Comparison of ENCODE assay signal across 9 cellular contexts in the genomic region with DNA sequence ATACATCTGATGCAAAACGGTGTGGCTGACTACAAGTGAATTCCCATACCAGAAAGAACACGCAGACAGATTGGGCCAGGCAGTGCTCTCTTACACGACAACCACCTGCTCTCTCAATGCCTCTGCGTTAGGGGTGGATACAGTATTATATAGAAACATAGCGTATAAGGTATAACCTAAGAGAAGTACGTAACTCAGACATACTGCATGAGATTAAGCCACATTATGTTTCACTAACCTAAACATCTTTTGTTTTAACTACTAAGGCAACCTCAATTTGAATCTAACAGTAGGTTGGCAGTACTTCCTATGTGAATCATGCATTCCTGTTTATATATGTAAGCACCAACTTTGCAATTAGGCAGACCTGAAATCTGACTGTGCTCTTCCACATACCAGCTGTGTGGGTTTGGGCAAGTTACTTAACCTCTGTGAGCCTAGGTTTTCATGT. TPM values are rescaled to one million over a fixed set of nuclear protein-coding genes. Genes with fewer than 3 reads are reported as not detected.
DNase-seq lines count a peak whose midpoint lies in the region; ATAC-seq, FAIRE-seq and TF ChIP-seq lines count a peak whose summit lies in the region.
"Had no signal": no experiment of that assay in that cellular context is flagged by ENCODE, and none has a peak within 500 bp of the region (broad histone marks: within the 10 kb centered on the region; RNA-seq: fewer than 3 reads in every experiment).

No MANE protein-coding gene starts in this region.

- no peaks in the 10 kb centered on the region for H3K27me3 ChIP-seq in bronchial epithelial cell (ENCODE audit: control insufficient read depth, insufficient read depth, low read length)
- H3K27me3 ChIP-seq in small intestine (ENCODE audit: control insufficient read depth in 2 of 2, insufficient read depth in 2 of 2, low read length in 2 of 2) = peaks cover 0 to 2% of the 10 kb centered on the region in 2 donors

- 76 to 86% (median 77%) methylated on average over 6 of the region's 6 CpGs for WGBS in small intestine, 3 donors

- FAIRE-seq in bronchial epithelial cell (lab: Jason Lieb, UNC) = no peak
- FAIRE-seq in small intestine (lab: Jason Lieb, UNC) = no peak

- TF ChIP-seq CTCF in bronchial epithelial cell (IDR thresholded peaks at IDR 0.05; ENCODE audit: insufficient read depth, low read length, severe bottlenecking) = no peak

- no peak overlapping the region for H3K27ac ChIP-seq in small intestine (ENCODE audit: low read depth in 1 of 2, low read length in 1 of 2)

- H3K9me3 ChIP-seq in small intestine (ENCODE audit: control insufficient read depth, low read depth) = no peaks in the 10 kb centered on the region

- no peak for DNase-seq in activated CD4-positive, CD25-positive, alpha-beta regulatory T cell treated with anti-CD3 and anti-CD28 coated beads, Interleukin-2, amount 50 U/mL, for 72 hours
- DNase-seq in NOMO-1 treated with dmso at 0.1 percent for 144 hours (lab: John Stamatoyannopoulos, UW; ENCODE audit: unreplicated experiment) (peak; percentile 41), bronchial epithelial cell (ENCODE audit: low read depth) (peak; percentile 92), small intestine (peak; percentile 17)
- DNase-seq: NCI-H1436 treated with DMSO at 0.1 percent for 48 hours had no signal

- H3K4me3 ChIP-seq in bronchial epithelial cell (ENCODE audit: low read depth, low read length) (no peak overlapping the region), small intestine (ENCODE audit: low read depth in 1 of 2, low read length in 2 of 2) (no peak overlapping the region)

- H3K36me3 ChIP-seq in bronchial epithelial cell (ENCODE audit: control insufficient read depth, insufficient read depth, low read length) (no peaks in the 10 kb centered on the region), small intestine (ENCODE audit: control insufficient read depth in 2 of 2, insufficient read depth in 2 of 2, low read length in 2 of 2) (no peaks in the 10 kb centered on the region)

- H3K4me1 ChIP-seq in small intestine (ENCODE audit: control insufficient read depth in 2 of 2, insufficient read depth in 1 of 2, low read depth in 1 of 2, low read length in 1 of 2) = no peaks in the 10 kb centered on the region

- peak; percentile 89 to 91 for ATAC-seq in activated CD4-positive, CD25-positive, alpha-beta regulatory T cell treated with anti-CD3 and anti-CD28 coated beads, Interleukin-2, amount 50 U/mL, for 24 hours
- ATAC-seq in GM18502 (IDR thresholded peaks at IDR 0.05; ENCODE audit: poor library complexity, unreplicated experiment) = no peak
- no peak for ATAC-seq in GM21723 (IDR thresholded peaks at IDR 0.05; ENCODE audit: unreplicated experiment)
- no peak for ATAC-seq in HG03520 (IDR thresholded peaks at IDR 0.05; ENCODE audit: unreplicated experiment)

RNA-seq across cellular contexts. Expression of a gene that starts 58.1 kb away (rescaled TPM):
- total RNA-seq in bronchial epithelial cell = 29.7 and 48.3 TPM in 2 replicates
- polyA plus RNA-seq in small intestine = 100 to 1,000 TPM in 1 of 3 donors, 10 to 100 TPM in 2; 88.7 to 154 (median 88.9) TPM

Comparison
In these comparisons a context has a peak if more than half of its experiments do, and no peak if none do; other contexts are left out.
1. ATAC-seq: peak in activated CD4-positive, CD25-positive, alpha-beta regulatory T cell treated with anti-CD3 and anti-CD28 coated beads, Interleukin-2, amount 50 U/mL, for 24 hours (2 of 2); none in GM18502 (single experiment), GM21723 (single experiment) and HG03520 (single experiment).